Comparison of ENCODE assay signal across 20 cellular contexts in genomic region chr4:10694151-10694825, GRCh38. TPM values are rescaled to one million over a fixed set of nuclear protein-coding genes. Genes with fewer than 3 reads are reported as not detected.
DNase-seq lines count a peak whose midpoint lies in the region; ATAC-seq and TF ChIP-seq lines count a peak whose summit lies in the region.
"Had no signal": no experiment of that assay in that cellular context is flagged by ENCODE, and none has a peak within 500 bp of the region (broad histone marks: within the 10 kb centered on the region; RNA-seq: fewer than 3 reads in every experiment).

No MANE protein-coding gene starts in this region.

- no peak overlapping the region for H4K91ac ChIP-seq in IMR-90 (ENCODE audit: insufficient read depth, low read depth, low read length)

- H3K4me3 ChIP-seq in IMR-90 (ENCODE audit: insufficient read depth, low read depth, low read length), result no peak overlapping the region
- no peak overlapping the region for H3K4me3 ChIP-seq in Panc1 (ENCODE audit: low read depth in 2 of 2, low read length in 2 of 2)
- H3K4me3 ChIP-seq: SJCRH30 had no signal

- H3K4ac ChIP-seq in IMR-90 (ENCODE audit: low read depth, low read length), result no peak overlapping the region

- POLR2A ChIA-PET in IMR-90 (lab: Charles Lee; ENCODE audit: unreplicated experiment), result no interaction called here
- POLR2A ChIA-PET in Panc1 (lab: Charles Lee), result no interaction called here

- H3K9me1 ChIP-seq in IMR-90 (ENCODE audit: insufficient read depth, low read length), result no peaks in the 10 kb centered on the region

- no peak overlapping the region for H2AFZ ChIP-seq in IMR-90 (replicated peaks; ENCODE audit: low read length, poor library complexity)

- H2BK20ac ChIP-seq in IMR-90 (ENCODE audit: low read depth, low read length), result no peak overlapping the region

- H3K4me1 ChIP-seq in IMR-90 (ENCODE audit: control insufficient read depth, insufficient read depth, low read length) (0 out of 2 replicates have a peak, but pooled peaks cover 3% of the 10 kb centered on the region), Panc1 (ENCODE audit: control insufficient read depth, insufficient read depth, low read length) (no peaks in the 10 kb centered on the region)
- H3K4me1 ChIP-seq: SJCRH30 had no signal

- no peak overlapping the region for H3K18ac ChIP-seq in IMR-90 (ENCODE audit: low read depth, low read length)

- H3K79me1 ChIP-seq in IMR-90 (ENCODE audit: low read depth in 1 of 2, low read length in 2 of 2), result no peaks in the 10 kb centered on the region

- no peak for TF ChIP-seq CTCF in IMR-90 (conservative IDR thresholded peaks at IDR 0.05; ENCODE audit: low read depth, low read length)
- TF ChIP-seq CTCF in Panc1 (IDR thresholded peaks at IDR 0.05), result no peak

- H2AK5ac ChIP-seq in IMR-90 (ENCODE audit: low read depth, low read length), result no peak overlapping the region

- intact Hi-C loops in IMR-90 (cut with micrococcal nuclease), result no loop called here
- intact Hi-C loops in Panc1 (cut with micrococcal nuclease; ENCODE audit: unreplicated experiment), result no loop called here
- intact Hi-C loops in left colon (cut with DNase I, micrococcal nuclease), result no loop called here

- no peaks in the 10 kb centered on the region for H4K20me1 ChIP-seq in IMR-90 (ENCODE audit: insufficient read depth, low read length)

- no peak overlapping the region for H2AK9ac ChIP-seq in IMR-90 (replicated peaks; ENCODE audit: low read depth, low read length, poor library complexity)

- H3K4me2 ChIP-seq in IMR-90 (ENCODE audit: low read depth, low read length), result no peak overlapping the region

- no peaks in the 10 kb centered on the region for H3K27me3 ChIP-seq in IMR-90 (ENCODE audit: control insufficient read depth, insufficient read depth, low read length)
- no peaks in the 10 kb centered on the region for H3K27me3 ChIP-seq in Panc1 (ENCODE audit: control insufficient read depth, insufficient read depth, low read length)
- H3K27me3 ChIP-seq: SJCRH30 had no signal

- H3K36me3 ChIP-seq in IMR-90 (ENCODE audit: control insufficient read depth, insufficient read depth, low read length) (no peaks in the 10 kb centered on the region), Panc1 (ENCODE audit: control insufficient read depth, insufficient read depth, low read length) (no peaks in the 10 kb centered on the region)
- H3K36me3 ChIP-seq: SJCRH30 had no signal

- no peak overlapping the region for H2BK15ac ChIP-seq in IMR-90 (ENCODE audit: low read depth, low read length)

- no peak overlapping the region for H4K5ac ChIP-seq in IMR-90 (ENCODE audit: low read depth, low read length)

- H2BK5ac ChIP-seq in IMR-90 (ENCODE audit: low read depth, low read length, poor library complexity, severe bottlenecking), result no peak overlapping the region

- TF ChIP-seq RAD21 in IMR-90 (IDR thresholded peaks at IDR 0.05; ENCODE audit: low read length), result no peak

- in situ Hi-C loops in IMR-90 (cut with MboI; ENCODE audit: low sequenced_read_pairs) (no loop called here), Panc1 (cut with HindIII; ENCODE audit: low pct_unique_long_range_greater_than_20kb, low sequenced_read_pairs) (no loop called here)

- no peak overlapping the region for H4K8ac ChIP-seq in IMR-90 (ENCODE audit: low read depth in 2 of 2, low read length in 2 of 2)

- CTCF ChIA-PET in IMR-90 (lab: Yijun Ruan, JAX) (interaction anchor here (1.0 kb wide), 1 partner anchor 19 kb away, joined by 3 read pairs; no protein-coding TSS in a partner anchor), Panc1 (lab: Charles Lee) (no interaction called here)

- no peak overlapping the region for H3K9ac ChIP-seq in IMR-90 (ENCODE audit: low read depth, low read length)

- no peak overlapping the region for H2BK120ac ChIP-seq in IMR-90 (ENCODE audit: low read depth, low read length)

- no peak for ATAC-seq in IMR-90 (ENCODE audit: low read depth)
- peak; percentile 38; the same call in 1 of the 2 replicates for ATAC-seq in Panc1
- peak; percentile 93 for ATAC-seq in left colon
- no peak for ATAC-seq in HG02938 (IDR thresholded peaks at IDR 0.05; ENCODE audit: unreplicated experiment)
- ATAC-seq: activated naive CD8-positive, alpha-beta T cell treated with anti-CD3 and anti-CD28 coated beads, Interleukin-2, amount 50 U/mL, for 24 hours had no signal

- no peaks in the 10 kb centered on the region for H3K9me3 ChIP-seq in IMR-90 (ENCODE audit: control insufficient read depth, insufficient read depth, low read length)
- no peaks in the 10 kb centered on the region for H3K9me3 ChIP-seq in Panc1 (ENCODE audit: control insufficient read depth, insufficient read depth, low read depth, low read length)
- H3K9me3 ChIP-seq: SJCRH30 had no signal

- DNase-seq in NCI-H1417 (lab: John Stamatoyannopoulos, UW) (peak in 2 of 3 experiments; percentile 35 to 62), NCI-H1417 treated with DMSO at 0.1 percent for 48 hours (lab: John Stamatoyannopoulos, UW) (no peak), IMR-90 (peak; percentile 28), Panc1 (ENCODE audit: low read depth, low spot score) (no peak), left colon (peak in 1 of 2 donors; percentile 31), T-helper 9 cell (no peak), NCI-H2171 treated with DMSO at 0.1 percent for 48 hours (lab: John Stamatoyannopoulos, UW) (no peak)
- DNase-seq: activated CD4-positive, alpha-beta T cell treated with anti-CD3 and anti-CD28 coated beads, Interleukin-2, amount 50 U/mL, for 1 hour; activated CD8-positive, alpha-beta memory T cell treated with anti-CD3 and anti-CD28 coated beads, Interleukin-2, amount 50 U/mL, for 4 hours; activated effector memory CD4-positive, alpha-beta T cell treated with anti-CD3 and anti-CD28 coated beads, Interleukin-2, amount 50 U/mL, for 16 hours; activated naive CD8-positive, alpha-beta T cell treated with anti-CD3 and anti-CD28 coated beads, Interleukin-2, amount 50 U/mL, for 24 hours; hypothalamus; naive B cell; NCI-H1694; NCI-H524 treated with DMSO at 0.1 percent for 48 hours; OCI-M1; SJCRH30 had no signal

- dilution Hi-C loops in IMR-90 (cut with HindIII; ENCODE audit: low sequenced_read_pairs, unreplicated experiment), result no loop called here

- no peak overlapping the region for H3K23ac ChIP-seq in IMR-90 (ENCODE audit: low read depth, low read length)

- no peak for TF ChIP-seq POLR2A in IMR-90 (IDR thresholded peaks at IDR 0.05; ENCODE audit: low read depth, low read length)

- no TSS peak for BruUV-seq in IMR-90 (replicated peaks; lab: Mats Ljungman, UMichigan)
- no TSS peak for BruUV-seq in Panc1 (replicated peaks; lab: Mats Ljungman, UMichigan)

- no peak overlapping the region for H3K14ac ChIP-seq in IMR-90 (replicated peaks; ENCODE audit: low read depth, low read length)

- no peak overlapping the region for H3K56ac ChIP-seq in IMR-90 (ENCODE audit: extremely low read depth, insufficient read depth, low read length)

- H3K27ac ChIP-seq in IMR-90 (ENCODE audit: insufficient read depth, low read length), result no peak overlapping the region
- no peak overlapping the region for H3K27ac ChIP-seq in Panc1 (ENCODE audit: low read length)
- H3K27ac ChIP-seq: SJCRH30 had no signal

- no CpG with 5 or more reads among the region's 6 CpGs for WGBS in IMR-90 (ENCODE audit: extremely low coverage in 2 of 2, insufficient read length in 1 of 2), 2 experiments

TF ChIP-seq in IMR-90, 13 proteins besides CTCF, POLR2A, EP300 and RAD21:
- no peak for TF ChIP-seq USF2 (IDR thresholded peaks at IDR 0.05; ENCODE audit: low read depth, low read length)
- TF ChIP-seq CEBPB (IDR thresholded peaks at IDR 0.05; ENCODE audit: low read depth, low read length), result peak; percentile 12; the same call in 1 of the 2 replicates
- TF ChIP-seq ELK1 (IDR thresholded peaks at IDR 0.05; ENCODE audit: borderline replicate concordance, low read depth, low read length), result no peak
TF ChIP-seq in IMR-90: peak in this region for 1.

RNA-seq across cellular contexts. Expression of gene CLNK, which starts 9.7 kb away (rescaled TPM):
- total RNA-seq in IMR-90 (2012; rRNA removed), result not detected in 2 replicates
- not detected in 2 replicates for polyA plus RNA-seq in IMR-90 (2012; rRNA removed)
- polyA plus RNA-seq in IMR-90 (2012; cell fraction: cytosol; rRNA removed), result not detected in 2 replicates
- not detected in 2 replicates for polyA plus RNA-seq in IMR-90 (2012; cell fraction: nucleus; rRNA removed; ENCODE audit: low replicate concordance)
- total RNA-seq in Panc1 (2021; ENCODE audit: unreplicated experiment), result not detected
- 0.15 TPM for polyA plus RNA-seq in Panc1 (2012; ENCODE audit: insufficient read length)
- under 1 TPM in 1 of 2 donors, not detected in 1; 0.06 TPM for total RNA-seq in left colon
- total RNA-seq: lung microvascular endothelial cell, omental fat pad, SJCRH30 had no signal

Comparison
In these comparisons a context has a peak if more than half of its experiments do, and no peak if none do; other contexts are left out.
1. DNase-seq: peak in NCI-H1417 (2 of 3) and IMR-90 (single experiment); none in NCI-H1417 treated with DMSO at 0.1 percent for 48 hours (single experiment), Panc1 (single experiment), T-helper 9 cell (single experiment) and NCI-H2171 treated with DMSO at 0.1 percent for 48 hours (single experiment).
2. ATAC-seq: peak in Panc1 (single experiment) and left colon (single experiment); none in IMR-90 (single experiment) and HG02938 (single experiment).